Comparison of ENCODE assay signal across 27 cellular contexts in the genomic region with DNA sequence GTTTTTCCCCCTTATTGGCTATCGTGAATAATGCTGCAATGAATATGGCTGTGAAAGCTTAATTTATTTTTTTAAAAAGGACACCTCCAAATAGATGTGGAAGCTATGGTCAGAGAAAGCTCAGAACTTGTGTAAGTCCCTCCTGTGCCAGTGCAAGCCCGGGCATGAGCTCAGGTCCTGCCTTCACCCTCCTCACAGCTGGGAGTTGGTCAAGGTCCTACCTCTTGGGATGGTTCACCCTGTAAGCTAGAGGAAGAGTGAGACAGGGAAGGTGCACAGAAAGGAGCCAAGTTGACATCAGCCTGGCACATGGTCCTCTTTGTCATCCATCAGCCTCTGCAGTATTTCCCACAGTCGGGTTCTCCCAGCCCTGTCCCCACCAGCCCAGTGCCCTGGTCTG.
"Had no signal": no experiment of that assay in that cellular context is flagged by ENCODE, and none has a peak within 500 bp of the region (broad histone marks: within the 10 kb centered on the region; RNA-seq: fewer than 3 reads in every experiment).

No MANE protein-coding gene starts in this region.

- H3K4me3 ChIP-seq: adrenal gland, ascending aorta, esophagus muscularis mucosa, heart left ventricle, lung, psoas muscle, thoracic aorta, vagina had no signal

- H3K4me1 ChIP-seq: adrenal gland, foreskin keratinocyte, vagina had no signal

- ATAC-seq: activated T-cell treated with anti-CD3 and anti-CD28 coated beads, Interleukin-2, amount 50 U/mL, for 72 hours; foreskin keratinocyte; left lobe of liver; naive thymus-derived CD4-positive, alpha-beta T cell had no signal

- H3K27ac ChIP-seq: ascending aorta, esophagus muscularis mucosa, foreskin keratinocyte, parathyroid adenoma, psoas muscle, thoracic aorta, vagina, VCaP had no signal

- H3K9me3 ChIP-seq: adrenal gland, ascending aorta, esophagus muscularis mucosa, heart left ventricle, psoas muscle, thoracic aorta, vagina had no signal

- H3K36me3 ChIP-seq: adrenal gland, ascending aorta, esophagus muscularis mucosa, heart left ventricle, thoracic aorta, vagina had no signal

- FAIRE-seq: TTC549 had no signal

- DNase-seq: activated CD4-positive, alpha-beta T cell treated with anti-CD3 and anti-CD28 coated beads for 4 hours; activated CD4-positive, alpha-beta T cell treated with anti-CD3 and anti-CD28 coated beads, Interleukin-2, amount 50 U/mL, for 4 hours; activated naive CD4-positive, alpha-beta T cell treated with anti-CD3 and anti-CD28 coated beads for 36 hours; activated naive CD8-positive, alpha-beta T cell treated with anti-CD3 and anti-CD28 coated beads for 36 hours; activated T-cell treated with anti-CD3 and anti-CD28 coated beads for 4 hours; activated T-cell treated with anti-CD3 and anti-CD28 coated beads, Interleukin-2, amount 50 U/mL, for 72 hours; central memory CD4-positive, alpha-beta T cell; foreskin keratinocyte; heart left ventricle; hypothalamus; immature natural killer cell; naive thymus-derived CD4-positive, alpha-beta T cell; nucleus accumbens; psoas muscle; stimulated activated naive CD4-positive, alpha-beta T cell; SW 1271; T-helper 9 cell had no signal

- H3K9ac ChIP-seq: parathyroid adenoma had no signal

- H3K27me3 ChIP-seq: adrenal gland, ascending aorta, esophagus muscularis mucosa, foreskin keratinocyte, heart left ventricle, vagina had no signal
